In the genomic region with DNA sequence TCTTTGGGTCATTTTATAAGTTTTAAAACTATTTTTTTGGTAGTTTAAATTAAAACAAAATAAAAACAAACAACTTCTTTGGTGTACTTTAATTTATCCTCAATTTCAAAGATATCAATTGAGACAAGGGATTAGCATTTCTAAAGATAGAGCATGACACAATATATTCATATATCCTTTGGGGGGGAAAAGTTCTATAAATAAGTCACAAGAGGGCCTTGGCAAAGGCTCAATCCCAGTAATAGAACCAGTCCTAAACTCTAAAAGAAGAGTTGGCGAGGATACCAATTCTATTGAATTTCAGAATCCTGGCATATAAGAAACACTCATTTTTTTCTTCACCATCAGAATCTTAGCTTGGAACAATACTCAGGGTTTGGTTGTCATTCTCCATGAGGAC, we compare ENCODE assay signal across 16 cellular contexts.
DNase-seq lines count a peak whose midpoint lies in the region; ATAC-seq, FAIRE-seq and TF ChIP-seq lines count a peak whose summit lies in the region.
"Had no signal": no experiment of that assay in that cellular context is flagged by ENCODE, and none has a peak within 500 bp of the region (broad histone marks: within the 10 kb centered on the region; RNA-seq: fewer than 3 reads in every experiment).

No MANE protein-coding gene starts in this region.

- ATAC-seq in Right ventricle myocardium superior (ENCODE audit: poor library complexity): peak; percentile 71
- ATAC-seq in pancreas: no peak
- no peak for ATAC-seq in HG02938 (IDR thresholded peaks at IDR 0.05; ENCODE audit: unreplicated experiment)

- intact Hi-C loops in Right ventricle myocardium superior (cut with DNase I): no loop called here
- intact Hi-C loops in left ventricle myocardium inferior (cut with micrococcal nuclease): no loop called here
- intact Hi-C loops in endothelial cell of umbilical vein (cut with micrococcal nuclease): no loop called here
- intact Hi-C loops in pancreas (cut with DNase I): no loop called here

- H4K20me1 ChIP-seq in endothelial cell of umbilical vein (replicated peaks; ENCODE audit: control insufficient read depth, extremely low read depth, insufficient read depth, low read length): no peaks in the 10 kb centered on the region

- H3K9me3 ChIP-seq in left ventricle myocardium inferior (replicated peaks): no peaks in the 10 kb centered on the region
- H3K9me3 ChIP-seq in endothelial cell of umbilical vein (replicated peaks; ENCODE audit: control insufficient read depth, insufficient read depth, low read length): no peaks in the 10 kb centered on the region
- no peaks in the 10 kb centered on the region for H3K9me3 ChIP-seq in pancreas
- H3K9me3 ChIP-seq: BLaER1 had no signal

- no peak for TF ChIP-seq POLR2A in endothelial cell of umbilical vein (IDR thresholded peaks at IDR 0.05; ENCODE audit: low read depth, low read length)

- no peaks in the 10 kb centered on the region for H3K36me3 Mint-ChIP-seq in nephron progenitor cell (ENCODE audit: low read depth)
- H3K36me3 Mint-ChIP-seq: CD8-positive, alpha-beta memory T cell had no signal

- no peak overlapping the region for H3K9ac ChIP-seq in endothelial cell of umbilical vein (replicated peaks; ENCODE audit: extremely low read depth, insufficient read depth, low read length)
- H3K9ac ChIP-seq: BLaER1 had no signal

- no peak overlapping the region for H3K4me2 ChIP-seq in endothelial cell of umbilical vein (ENCODE audit: insufficient read depth, low read length)
- H3K4me2 ChIP-seq: BLaER1 had no signal

- H3K4me1 Mint-ChIP-seq in nephron progenitor cell: peaks cover 86% of the 10 kb centered on the region
- H3K4me1 Mint-ChIP-seq: CD8-positive, alpha-beta memory T cell had no signal

- no peaks in the 10 kb centered on the region for H3K27me3 ChIP-seq in left ventricle myocardium inferior (ENCODE audit: low read depth)
- H3K27me3 ChIP-seq in endothelial cell of umbilical vein (ENCODE audit: control insufficient read depth in 2 of 2, insufficient read depth in 2 of 2, low read length in 2 of 2): no peaks in the 10 kb centered on the region
- peaks cover 0 to 7% (median 2%) of the 10 kb centered on the region in 4 donors for H3K27me3 ChIP-seq in pancreas

- no peaks in the 10 kb centered on the region for H3K27me3 Mint-ChIP-seq in nephron progenitor cell (ENCODE audit: low read depth, poor library complexity)
- H3K27me3 Mint-ChIP-seq: CD8-positive, alpha-beta memory T cell had no signal

- BruUV-seq in endothelial cell of umbilical vein (replicated peaks; lab: Mats Ljungman, UMichigan): no TSS peak

- DNase-seq in Right ventricle myocardium superior: no peak
- DNase-seq in left ventricle myocardium inferior: no peak
- peak; percentile 8 for DNase-seq in NCI-H446 treated with DMSO at 0.1 percent for 48 hours (lab: John Stamatoyannopoulos, UW)
- peak; percentile 10 for DNase-seq in endothelial cell of umbilical vein (ENCODE audit: low read depth, low spot score)
- DNase-seq in nephron progenitor cell: no peak
- no peak for DNase-seq in pancreas
- DNase-seq in foreskin fibroblast: no peak
- DNase-seq: AML-193; CD8-positive, alpha-beta memory T cell; DMS53; GF-D8; HCEC 1CT; HFFc6 had no signal

- H3K9me1 ChIP-seq in endothelial cell of umbilical vein (replicated peaks; ENCODE audit: control insufficient read depth, extremely low read depth, insufficient read depth, low read length): no peaks in the 10 kb centered on the region

- POLR2A ChIA-PET in endothelial cell of umbilical vein (lab: Charles Lee): no interaction called here

- H3K9me3 Mint-ChIP-seq in nephron progenitor cell: no peaks in the 10 kb centered on the region
- H3K9me3 Mint-ChIP-seq: CD8-positive, alpha-beta memory T cell; HFFc6 had no signal

- H3K4me1 ChIP-seq in left ventricle myocardium inferior: no peaks in the 10 kb centered on the region
- no peaks in the 10 kb centered on the region for H3K4me1 ChIP-seq in endothelial cell of umbilical vein (ENCODE audit: control insufficient read depth, extremely low read depth, insufficient read depth, low read length)
- H3K4me1 ChIP-seq in pancreas: no peaks in the 10 kb centered on the region
- H3K4me1 ChIP-seq: BLaER1 had no signal

- dilution Hi-C loops in endothelial cell of umbilical vein (cut with MboI; ENCODE audit: extremely low pct_ligation_motif_present, low sequenced_read_pairs): no loop called here

- CTCF ChIA-PET in endothelial cell of umbilical vein (lab: Charles Lee): interaction anchor here (1.5 kb wide), 1 partner anchor 9 kb away, joined by 4 read pairs; no protein-coding TSS in a partner anchor

- no peak overlapping the region for H3K27ac ChIP-seq in left ventricle myocardium inferior (replicated peaks)
- H3K27ac ChIP-seq in endothelial cell of umbilical vein (ENCODE audit: insufficient read depth, low read depth, low read length): no peak overlapping the region
- no peak overlapping the region for H3K27ac ChIP-seq in pancreas
- H3K27ac ChIP-seq: 22Rv1, BLaER1 had no signal

- H3K27ac Mint-ChIP-seq in nephron progenitor cell: peak overlapping the region; percentile 57
- H3K27ac Mint-ChIP-seq: CD8-positive, alpha-beta memory T cell; HFFc6 had no signal

- no peak overlapping the region for H2AFZ ChIP-seq in endothelial cell of umbilical vein (ENCODE audit: low read depth, low read length)

- no peaks in the 10 kb centered on the region for H3K36me3 ChIP-seq in left ventricle myocardium inferior
- H3K36me3 ChIP-seq in endothelial cell of umbilical vein (ENCODE audit: control insufficient read depth in 2 of 2, extremely low read depth in 1 of 2, insufficient read depth in 2 of 2, low read length in 2 of 2): no peaks in the 10 kb centered on the region
- H3K36me3 ChIP-seq in pancreas: no peaks in the 10 kb centered on the region
- H3K36me3 ChIP-seq: BLaER1 had no signal

- H3K4me3 Mint-ChIP-seq in nephron progenitor cell: no peak overlapping the region
- H3K4me3 Mint-ChIP-seq: CD8-positive, alpha-beta memory T cell; HFFc6 had no signal

- no peaks in the 10 kb centered on the region for H3K79me2 ChIP-seq in endothelial cell of umbilical vein (ENCODE audit: control insufficient read depth, insufficient read depth, low read length)

- TF ChIP-seq CTCF in left ventricle myocardium inferior (IDR thresholded peaks at IDR 0.05; ENCODE audit: borderline replicate concordance): no peak
- TF ChIP-seq CTCF in endothelial cell of umbilical vein (IDR thresholded peaks at IDR 0.05; ENCODE audit: extremely low read depth in 1 of 2, insufficient read depth in 1 of 2, low read depth in 1 of 2, low read length in 2 of 2): no peak
- no peak for TF ChIP-seq CTCF in nephron progenitor cell (IDR thresholded peaks at IDR 0.05)
- no peak for TF ChIP-seq CTCF in pancreas (IDR thresholded peaks at IDR 0.05)
- TF ChIP-seq CTCF in foreskin fibroblast (IDR thresholded peaks at IDR 0.05; ENCODE audit: low read depth, low read length): no peak

- FAIRE-seq in endothelial cell of umbilical vein (lab: Jason Lieb, UNC): no peak
- no peak for FAIRE-seq in pancreas (lab: Jason Lieb, UNC)

- H3K4me3 ChIP-seq in left ventricle myocardium inferior (no peak overlapping the region), endothelial cell of umbilical vein (replicated peaks in 1 of 3; ENCODE audit: insufficient read depth in 1 of 3, low read depth in 1 of 3, low read length in 3 of 3) (no peak overlapping the region), pancreas (no peak overlapping the region), foreskin fibroblast (ENCODE audit: low read depth in 1 of 2, low read length in 2 of 2) (no peak overlapping the region)
- H3K4me3 ChIP-seq: BLaER1 had no signal

- 88 to 97% methylated on average over 1 of the region's 1 CpG for WGBS in pancreas, 2 donors

TF ChIP-seq in endothelial cell of umbilical vein, 7 proteins besides CTCF, POLR2A, EP300 and RAD21:
- TF ChIP-seq POLR2AphosphoS5 (IDR thresholded peaks at IDR 0.05; ENCODE audit: insufficient read depth, low read depth, low read length): no peak
- TF ChIP-seq, protein P1, sequence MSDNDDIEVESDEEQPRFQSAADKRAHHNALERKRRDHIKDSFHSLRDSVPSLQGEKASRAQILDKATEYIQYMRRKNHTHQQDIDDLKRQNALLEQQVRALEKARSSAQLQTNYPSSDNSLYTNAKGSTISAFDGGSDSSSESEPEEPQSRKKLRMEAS (IDR thresholded peaks at IDR 0.05; ENCODE audit: insufficient read depth, insufficient read length): no peak
- no peak for TF ChIP-seq JUN (IDR thresholded peaks at IDR 0.05; ENCODE audit: borderline replicate concordance, insufficient read depth, insufficient read length, low read depth)
- no peak for TF ChIP-seq FOS (IDR thresholded peaks at IDR 0.05; ENCODE audit: borderline replicate concordance, insufficient read depth, low read length)
- no peak for TF ChIP-seq EZH2 (IDR thresholded peaks at IDR 0.05; ENCODE audit: borderline replicate concordance, low read depth, low read length, severe bottlenecking)

Comparison
In these comparisons a context has a peak if more than half of its experiments do, and no peak if none do; other contexts are left out.
1. DNase-seq: peak in NCI-H446 treated with DMSO at 0.1 percent for 48 hours (single experiment) and endothelial cell of umbilical vein (single experiment); none in Right ventricle myocardium superior (single experiment), left ventricle myocardium inferior (single experiment), nephron progenitor cell (single experiment), pancreas (0 of 6) and foreskin fibroblast (0 of 2).